Comparison of ENCODE assay signal across 14 cellular contexts in the genomic region with DNA sequence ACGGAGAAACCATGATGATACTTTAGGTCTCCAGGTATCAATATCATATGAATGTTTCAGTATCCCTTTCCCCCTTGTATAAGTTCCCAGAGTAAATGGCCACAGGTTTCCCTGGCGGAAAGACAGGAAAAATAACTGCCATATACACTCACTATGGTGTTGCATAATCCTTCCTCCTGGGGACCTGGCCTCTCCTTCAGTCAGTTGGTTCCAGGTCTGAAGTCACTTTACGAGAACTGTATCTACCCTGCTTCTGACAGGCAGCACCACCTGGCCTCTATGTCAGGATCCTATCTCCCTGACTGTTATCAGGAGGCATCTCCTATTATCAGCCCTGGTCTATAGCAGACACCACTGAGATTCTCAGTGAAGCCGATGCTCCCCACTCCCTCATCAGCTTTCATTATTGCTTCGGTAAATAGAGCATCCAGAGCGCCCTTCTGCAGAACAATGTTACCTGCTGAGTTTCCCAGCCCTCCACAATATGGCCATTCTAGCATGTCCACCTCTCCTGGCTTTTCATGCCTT.
"Had no signal": no experiment of that assay in that cellular context is flagged by ENCODE, and none has a peak within 500 bp of the region (broad histone marks: within the 10 kb centered on the region; RNA-seq: fewer than 3 reads in every experiment).

No MANE protein-coding gene starts in this region.

- H3K27me3 ChIP-seq: esophagus squamous epithelium, gastroesophageal sphincter, hepatocyte, neural progenitor cell, ovary, tibial artery, upper lobe of left lung, uterus had no signal

- H3K4me2 ChIP-seq: hepatocyte, neural progenitor cell, smooth muscle cell had no signal

- H3K9ac ChIP-seq: neural progenitor cell had no signal

- H3K36me3 ChIP-seq: neural progenitor cell, ovary, uterus had no signal

- H3K27me3 Mint-ChIP-seq: dendritic cell treated with granulocyte-macrophage colony-stimulating factor and Interleukin-4, amounts not matched to agents 40 ng/mL and 50 ng/mL, for 4 days; effector memory CD8-positive, alpha-beta T cell had no signal

- H3K27ac Mint-ChIP-seq: dendritic cell treated with granulocyte-macrophage colony-stimulating factor and Interleukin-4, amounts not matched to agents 40 ng/mL and 50 ng/mL, for 4 days; natural killer cell treated with Interleukin-12 subunit alpha and Interleukin-12 subunit beta and Interleukin-15 and Interleukin-18, amount 100 ng/mL, for 72 hours; neural progenitor cell; stimulated activated effector memory CD8-positive, alpha-beta T cell treated with anti-CD3 and anti-CD28 coated beads, Interleukin-12 subunit alpha, Interleukin-12 subunit beta, amount 100 ng/mL, for 72 hours had no signal

- DNase-seq: esophagus squamous epithelium had no signal

- H3K79me2 ChIP-seq: hepatocyte had no signal

- H3K36me3 Mint-ChIP-seq: natural killer cell treated with Interleukin-12 subunit alpha and Interleukin-12 subunit beta and Interleukin-15 and Interleukin-18, amount 100 ng/mL, for 72 hours; neural progenitor cell; stimulated activated effector memory CD8-positive, alpha-beta T cell treated with anti-CD3 and anti-CD28 coated beads, Interleukin-12 subunit alpha, Interleukin-12 subunit beta, amount 100 ng/mL, for 72 hours had no signal

- H3K9me3 Mint-ChIP-seq: dendritic cell treated with granulocyte-macrophage colony-stimulating factor and Interleukin-4, amounts not matched to agents 40 ng/mL and 50 ng/mL, for 4 days; effector memory CD8-positive, alpha-beta T cell; natural killer cell treated with Interleukin-12 subunit alpha and Interleukin-12 subunit beta and Interleukin-15 and Interleukin-18, amount 100 ng/mL, for 72 hours; neural progenitor cell; stimulated activated effector memory CD8-positive, alpha-beta T cell treated with anti-CD3 and anti-CD28 coated beads, Interleukin-12 subunit alpha, Interleukin-12 subunit beta, amount 100 ng/mL, for 72 hours had no signal

- H3K4me1 ChIP-seq: neural progenitor cell, uterus had no signal

- H3K27ac ChIP-seq: esophagus squamous epithelium, gastroesophageal sphincter, hepatocyte, neural progenitor cell, ovary, tibial artery, upper lobe of left lung, uterus had no signal

- H3K4me3 ChIP-seq: esophagus squamous epithelium, gastroesophageal sphincter, hepatocyte, mucosa of descending colon, neural progenitor cell, ovary, smooth muscle cell, tibial artery, upper lobe of left lung, uterus had no signal

- H3K4me3 Mint-ChIP-seq: dendritic cell treated with granulocyte-macrophage colony-stimulating factor and Interleukin-4, amounts not matched to agents 40 ng/mL and 50 ng/mL, for 4 days; effector memory CD8-positive, alpha-beta T cell; natural killer cell treated with Interleukin-12 subunit alpha and Interleukin-12 subunit beta and Interleukin-15 and Interleukin-18, amount 100 ng/mL, for 72 hours; neural progenitor cell; stimulated activated effector memory CD8-positive, alpha-beta T cell treated with anti-CD3 and anti-CD28 coated beads, Interleukin-12 subunit alpha, Interleukin-12 subunit beta, amount 100 ng/mL, for 72 hours had no signal

- H3K9me3 ChIP-seq: esophagus squamous epithelium, gastroesophageal sphincter, mucosa of descending colon, ovary, tibial artery, upper lobe of left lung, uterus had no signal
